In genomic region chr1:152884506-152884905, GRCh38 we compare ENCODE assay signal across 1 cellular context.
TF ChIP-seq lines count a peak whose summit lies in the region.

No MANE protein-coding gene starts in this region.

TF ChIP-seq in GM12891, 5 proteins besides CTCF, POLR2A, EP300 and RAD21:
- no peak for TF ChIP-seq TAF1 (IDR thresholded peaks at IDR 0.05; ENCODE audit: low read depth, low read length)
- no peak for TF ChIP-seq POLR2AphosphoS5 (IDR thresholded peaks at IDR 0.05; ENCODE audit: low read depth, low read length)
